ENCODE assay signal across 17 cellular contexts in genomic region chr12:51910168-51910567, GRCh38. TPM values are rescaled to one million over a fixed set of nuclear protein-coding genes. Genes with fewer than 3 reads are reported as not detected.
DNase-seq lines count a peak whose midpoint lies in the region; ATAC-seq and TF ChIP-seq lines count a peak whose summit lies in the region.
"Had no signal": no experiment of that assay in that cellular context is flagged by ENCODE, and none has a peak within 500 bp of the region (broad histone marks: within the 10 kb centered on the region; RNA-seq: fewer than 3 reads in every experiment).

No MANE protein-coding gene starts in this region.

- peak overlapping the region; percentile 67 to 87 (median 74) for H3K27ac Mint-ChIP-seq in nephron
- H3K27ac Mint-ChIP-seq: activated naive CD4-positive, alpha-beta T cell treated with anti-CD3 and anti-CD28 coated beads, Interleukin-2, amount 10 ng/mL, durations not matched to agents 7 days and 5 days; CD4-positive, alpha-beta memory T cell; T-helper 1 cell treated with Interleukin-12 subunit alpha and Interleukin-12 subunit beta and Interleukin-4 antibody, amounts not matched to agents 30 μg/mL and 1 μg/mL, for 36 hours had no signal

- H3K4me1 Mint-ChIP-seq in nephron = peaks cover 57% of the 10 kb centered on the region

- H3K4me1 ChIP-seq in NT2/D1 (ENCODE audit: insufficient read depth, insufficient read length) = peaks cover 34% of the 10 kb centered on the region
- peaks cover 28% of the 10 kb centered on the region for H3K4me1 ChIP-seq in fibroblast of lung (ENCODE audit: control insufficient read depth, extremely low read depth, insufficient read depth, low read length)
- peaks cover 37 to 76% (median 64%) of the 10 kb centered on the region in 4 donors for H3K4me1 ChIP-seq in upper lobe of left lung

- 53 to 69% methylated on average over 5 to 6 of the region's 6 CpGs for WGBS in upper lobe of left lung, 2 donors

- peak overlapping the region; percentile 69 for H2AFZ ChIP-seq in fibroblast of lung (ENCODE audit: low read length)

- TF ChIP-seq CTCF in fibroblast of lung (conservative IDR thresholded peaks at IDR 0.05 in 1 of 2, IDR thresholded peaks at IDR 0.05 in 1 of 2; ENCODE audit: low read depth in 1 of 2, low read length in 2 of 2) (no peak), nephron (IDR thresholded peaks at IDR 0.05; ENCODE audit: unreplicated experiment in 3 of 3) (no peak), upper lobe of left lung (IDR thresholded peaks at IDR 0.05) (no peak)

- TF ChIP-seq POLR2A in upper lobe of left lung (IDR thresholded peaks at IDR 0.05) = no peak

- peaks cover 12% of the 10 kb centered on the region for H3K27me3 Mint-ChIP-seq in nephron (ENCODE audit: low read depth)

- no peaks in the 10 kb centered on the region for H3K9me3 Mint-ChIP-seq in nephron
- H3K9me3 Mint-ChIP-seq: activated naive CD4-positive, alpha-beta T cell treated with anti-CD3 and anti-CD28 coated beads, Interleukin-2, amount 10 ng/mL, durations not matched to agents 7 days and 5 days; CD4-positive, alpha-beta memory T cell; T-helper 1 cell treated with Interleukin-12 subunit alpha and Interleukin-12 subunit beta and Interleukin-4 antibody, amounts not matched to agents 30 μg/mL and 1 μg/mL, for 36 hours had no signal

- H3K9me3 ChIP-seq in NT2/D1 (ENCODE audit: insufficient read depth, low read length) = no peaks in the 10 kb centered on the region
- H3K9me3 ChIP-seq in fibroblast of lung (ENCODE audit: control insufficient read depth, insufficient read depth, low read depth, low read length) = no peaks in the 10 kb centered on the region
- no peaks in the 10 kb centered on the region for H3K9me3 ChIP-seq in upper lobe of left lung

- H4K20me1 ChIP-seq in fibroblast of lung (ENCODE audit: control insufficient read depth, extremely low read depth, insufficient read depth, low read length) = no peaks in the 10 kb centered on the region

- peak overlapping the region; percentile 76 for H3K4me2 ChIP-seq in fibroblast of lung (ENCODE audit: extremely low read depth, insufficient read depth, low read length)

- TF ChIP-seq EP300 in upper lobe of left lung (IDR thresholded peaks at IDR 0.05) = no peak

- no peaks in the 10 kb centered on the region for H3K36me3 Mint-ChIP-seq in nephron (ENCODE audit: low read depth)
- H3K36me3 Mint-ChIP-seq: activated naive CD4-positive, alpha-beta T cell treated with anti-CD3 and anti-CD28 coated beads, Interleukin-2, amount 10 ng/mL, durations not matched to agents 7 days and 5 days; CD4-positive, alpha-beta memory T cell had no signal

- H3K9ac ChIP-seq in NT2/D1 (ENCODE audit: insufficient read length, low read depth) (peak overlapping the region; percentile 43), fibroblast of lung (ENCODE audit: insufficient read depth, low read length) (no peak overlapping the region)

- H3K4me3 ChIP-seq in NT2/D1 (ENCODE audit: insufficient read length, low read depth) (no peak overlapping the region), fibroblast of lung (replicated peaks in 1 of 4; ENCODE audit: control extremely low read depth in 1 of 4, insufficient read depth in 1 of 4, low read depth in 3 of 4, low read length in 4 of 4) (peak overlapping the region in 1 of 4 experiments; percentile 1), upper lobe of left lung (peak overlapping the region; percentile 28 to 63 (median 53))

- H3K36me3 ChIP-seq in NT2/D1 (ENCODE audit: insufficient read depth, insufficient read length, low read length) (no peaks in the 10 kb centered on the region), fibroblast of lung (ENCODE audit: control insufficient read depth, insufficient read depth, low read length) (no peaks in the 10 kb centered on the region), upper lobe of left lung (peaks cover 0 to 18% (median 3%) of the 10 kb centered on the region in 4 donors)
- H3K36me3 ChIP-seq: brain microvascular endothelial cell had no signal

- ATAC-seq in upper lobe of left lung (ENCODE audit: low FRiP score in 2 of 2) (no peak), HG03196 (IDR thresholded peaks at IDR 0.05; ENCODE audit: unreplicated experiment) (no peak), HG02981 (IDR thresholded peaks at IDR 0.05; ENCODE audit: unreplicated experiment) (no peak)

- no peaks in the 10 kb centered on the region for H3K79me2 ChIP-seq in fibroblast of lung (ENCODE audit: control insufficient read depth, insufficient read depth, low read length)

- DNase-seq in NT2/D1 (ENCODE audit: low read depth, low spot score) (no peak), fibroblast of lung (ENCODE audit: low read depth in 2 of 2) (no peak), upper lobe of left lung (no peak), NCI-H774 (lab: John Stamatoyannopoulos, UW) (no peak)
- DNase-seq: activated CD8-positive, alpha-beta memory T cell treated with anti-CD3 and anti-CD28 coated beads, Interleukin-2, amount 50 U/mL, for 4 hours; activated naive CD4-positive, alpha-beta T cell treated with anti-CD3 and anti-CD28 coated beads, Interleukin-2, amount 10 ng/mL, durations not matched to agents 7 days and 5 days; brain microvascular endothelial cell; CD4-positive, alpha-beta memory T cell; hypothalamus; NCI-H2081 treated with DMSO at 0.1 percent for 48 hours; NCI-H82 had no signal

- H3K4me3 Mint-ChIP-seq in nephron = no peak overlapping the region
- H3K4me3 Mint-ChIP-seq: activated naive CD4-positive, alpha-beta T cell treated with anti-CD3 and anti-CD28 coated beads, Interleukin-2, amount 10 ng/mL, durations not matched to agents 7 days and 5 days; CD4-positive, alpha-beta memory T cell; T-helper 1 cell treated with Interleukin-12 subunit alpha and Interleukin-12 subunit beta and Interleukin-4 antibody, amounts not matched to agents 30 μg/mL and 1 μg/mL, for 36 hours had no signal

- H3K27me3 ChIP-seq in NT2/D1 (ENCODE audit: insufficient read depth, insufficient read length) = peaks cover 16% of the 10 kb centered on the region
- no peaks in the 10 kb centered on the region for H3K27me3 ChIP-seq in fibroblast of lung (ENCODE audit: control insufficient read depth, insufficient read depth, low read length)
- H3K27me3 ChIP-seq in upper lobe of left lung = peaks cover 0 to 10% (median 9%) of the 10 kb centered on the region in 4 donors
- H3K27me3 ChIP-seq: brain microvascular endothelial cell had no signal

- H3K27ac ChIP-seq in fibroblast of lung (ENCODE audit: insufficient read depth, low read length) (no peak overlapping the region), upper lobe of left lung (peak overlapping the region; percentile 95 to 99 (median 95))
- H3K27ac ChIP-seq: brain microvascular endothelial cell had no signal

RNA-seq across cellular contexts. Expression of gene ACVRL1, which starts 2.9 kb away (rescaled TPM):
- total RNA-seq in fibroblast of lung (20.8 and 36.2 TPM in 2 replicates), upper lobe of left lung (100 to 1,000 TPM in 4 of 6 donors, 10 to 100 TPM in 2; 62.9 to 265 (median 180) TPM)
- polyA plus RNA-seq in fibroblast of lung = 8.9 and 15.0 TPM in 2 replicates
- 19.2 and 34.5 TPM in 2 replicates for polyA plus RNA-seq in fibroblast of lung (2012)
- 27.3 and 35.7 TPM in 2 replicates for polyA minus RNA-seq in fibroblast of lung (ENCODE audit: low replicate concordance)
- polyA plus RNA-seq: CD4-positive, alpha-beta memory T cell had no signal

RNA-seq across cellular contexts. Expression of gene ANKRD33, which starts 22.3 kb away (rescaled TPM):
- total RNA-seq in fibroblast of lung (under 0.01 TPM in 1 of 2 replicates, not detected in the other), upper lobe of left lung (not detected)
- 0.17 TPM in 1 of 2 replicates, not detected in the other for polyA plus RNA-seq in fibroblast of lung
- 0.06 TPM in 1 of 2 replicates, not detected in the other for polyA plus RNA-seq in fibroblast of lung (2012)
- polyA minus RNA-seq in fibroblast of lung (ENCODE audit: low replicate concordance) = not detected in 2 replicates
- total RNA-seq: CD4-positive, alpha-beta memory T cell; lower leg skin; M059J had no signal
- polyA plus RNA-seq: CD4-positive, alpha-beta memory T cell had no signal

RNA-seq across cellular contexts. Expression of gene ACVR1B, which starts 41.3 kb away (rescaled TPM):
- total RNA-seq in fibroblast of lung (11.3 and 12.4 TPM in 2 replicates), upper lobe of left lung (10 to 100 TPM; 13.0 to 44.9 (median 23.6) TPM)
- 13.0 and 13.6 TPM in 2 replicates for polyA plus RNA-seq in fibroblast of lung
- 10.5 and 10.6 TPM in 2 replicates for polyA plus RNA-seq in fibroblast of lung (2012)
- polyA minus RNA-seq in fibroblast of lung (ENCODE audit: low replicate concordance) = 14.5 and 30.9 TPM in 2 replicates
